26 cellular contexts compared by ENCODE assay signal in genomic region chr1:10868599-10868965, GRCh38.
"Had no signal": no experiment of that assay in that cellular context is flagged by ENCODE, and none has a peak within 500 bp of the region (broad histone marks: within the 10 kb centered on the region; RNA-seq: fewer than 3 reads in every experiment).

No MANE protein-coding gene starts in this region.

- H3K36me3 ChIP-seq: brain microvascular endothelial cell, cardiac muscle cell, MG63 had no signal

- H3K36me3 Mint-ChIP-seq: activated CD4-positive, alpha-beta memory T cell treated with anti-CD3 and anti-CD28 coated beads for 36 hours; activated naive CD4-positive, alpha-beta T cell treated with anti-CD3 and anti-CD28 coated beads, Interleukin-2, amount 10 ng/mL, durations not matched to agents 7 days and 5 days; activated naive CD8-positive, alpha-beta T cell treated with anti-CD3 and anti-CD28 coated beads for 36 hours had no signal

- H3K4me3 ChIP-seq: cardiac muscle cell, K562, MG63, PC-9 had no signal

- H3K27me3 ChIP-seq: MG63 had no signal

- DNase-seq: activated B cell treated with CpG ODN at 0.5 μM for 24 hours; activated CD4-positive, alpha-beta memory T cell treated with anti-CD3 and anti-CD28 coated beads for 36 hours; activated CD4-positive, alpha-beta T cell treated with anti-CD3 and anti-CD28 coated beads for 4 hours; activated CD4-positive, alpha-beta T cell treated with anti-CD3 and anti-CD28 coated beads, Interleukin-2, amount 50 U/mL, for 1 hour; activated CD4-positive, CD25-positive, alpha-beta regulatory T cell treated with anti-CD3 and anti-CD28 coated beads, Interleukin-2, amount 50 U/mL, for 72 hours; activated CD8-positive, alpha-beta memory T cell treated with anti-CD3 and anti-CD28 coated beads, Interleukin-2, amount 50 U/mL, for 4 hours; activated effector memory CD4-positive, alpha-beta T cell treated with Interleukin-2 at 50 U/mL for 16 hours; activated naive CD4-positive, alpha-beta T cell treated with anti-CD3 and anti-CD28 coated beads, Interleukin-2, amount 10 ng/mL, durations not matched to agents 7 days and 5 days; activated naive CD8-positive, alpha-beta T cell treated with anti-CD3 and anti-CD28 coated beads for 36 hours; activated T-cell treated with anti-CD3 and anti-CD28 coated beads, Interleukin-2, amount 50 U/mL, for 48 hours; amniotic stem cell; brain microvascular endothelial cell; MG63; NCI-H1048; NCI-H526 treated with DMSO at 0.1 percent for 48 hours; PC-9; SIG-M5; SW 1271; T-helper 1 cell; T-helper 2 cell; T-helper 9 cell had no signal

- H3K27ac ChIP-seq: brain microvascular endothelial cell, cardiac muscle cell, PC-9, RWPE1, VCaP had no signal

- H3K4me2 ChIP-seq: PC-9 had no signal

- H3K4me3 Mint-ChIP-seq: activated B cell treated with CpG ODN at 0.5 μM for 24 hours; activated CD4-positive, alpha-beta memory T cell treated with anti-CD3 and anti-CD28 coated beads for 36 hours; activated naive CD8-positive, alpha-beta T cell treated with anti-CD3 and anti-CD28 coated beads for 36 hours had no signal

- H3K9me3 ChIP-seq: MG63 had no signal

- H3K27ac Mint-ChIP-seq: activated B cell treated with CpG ODN at 0.5 μM for 24 hours; activated CD4-positive, alpha-beta memory T cell treated with anti-CD3 and anti-CD28 coated beads for 36 hours; activated naive CD4-positive, alpha-beta T cell treated with anti-CD3 and anti-CD28 coated beads, Interleukin-2, amount 10 ng/mL, durations not matched to agents 7 days and 5 days; activated naive CD8-positive, alpha-beta T cell treated with anti-CD3 and anti-CD28 coated beads for 36 hours had no signal

- H2AFZ ChIP-seq: PC-9 had no signal

- H3K9me3 Mint-ChIP-seq: activated B cell treated with CpG ODN at 0.5 μM for 24 hours; activated CD4-positive, alpha-beta memory T cell treated with anti-CD3 and anti-CD28 coated beads for 36 hours; activated naive CD4-positive, alpha-beta T cell treated with anti-CD3 and anti-CD28 coated beads, Interleukin-2, amount 10 ng/mL, durations not matched to agents 7 days and 5 days; activated naive CD8-positive, alpha-beta T cell treated with anti-CD3 and anti-CD28 coated beads for 36 hours had no signal

- ATAC-seq: K562, Right ventricle myocardium inferior had no signal
